13 cellular contexts compared by ENCODE assay signal in the genomic region with DNA sequence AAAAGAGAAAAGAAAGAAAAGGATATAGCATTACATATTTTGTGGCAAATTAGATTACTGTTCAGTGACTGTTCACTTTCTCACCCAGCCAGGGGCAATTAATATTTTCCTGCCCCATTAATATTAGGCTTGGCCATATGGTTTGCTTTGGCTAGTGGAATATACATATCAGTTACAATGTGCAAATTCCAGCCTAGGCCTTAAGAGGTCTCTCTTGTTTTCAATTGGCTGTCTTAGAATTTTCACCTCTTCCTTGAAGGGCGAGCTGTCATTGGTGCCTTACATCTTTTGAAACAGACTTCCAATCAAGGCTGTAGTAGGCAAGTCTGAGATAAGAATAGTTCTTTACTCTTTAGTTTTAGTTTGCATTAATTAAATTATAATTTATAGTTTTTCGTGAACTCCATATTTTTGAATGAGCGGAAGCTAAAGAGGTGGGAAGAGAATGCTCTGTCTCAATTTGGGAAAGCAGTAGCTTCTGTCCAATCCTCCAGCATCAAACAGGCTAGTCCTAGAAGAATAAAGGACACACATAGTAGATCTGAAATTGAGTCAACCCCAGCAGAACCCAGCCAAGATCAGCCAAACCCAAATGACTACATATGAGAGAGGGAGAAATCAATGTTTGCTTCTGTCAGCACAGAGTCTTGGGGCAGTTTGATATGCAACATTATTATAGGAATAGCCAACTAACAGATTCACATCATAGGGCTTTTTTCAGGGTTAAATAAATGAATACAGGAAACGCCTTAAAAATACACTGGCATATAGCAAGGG.
"Had no signal": no experiment of that assay in that cellular context is flagged by ENCODE, and none has a peak within 500 bp of the region (broad histone marks: within the 10 kb centered on the region; RNA-seq: fewer than 3 reads in every experiment).

No MANE protein-coding gene starts in this region.

- DNase-seq: activated CD4-positive, alpha-beta T cell treated with anti-CD3 and anti-CD28 coated beads, Interleukin-2, amount 10 ng/mL, durations not matched to agents 24 days and 14 days; activated CD4-positive, CD25-positive, alpha-beta regulatory T cell; activated gamma-delta T cell treated with Interleukin-2 at 50 U/mL for 16 hours; amniotic stem cell; central memory CD4-positive, alpha-beta T cell; cortex of kidney; effector CD8-positive, alpha-beta T cell; foreskin fibroblast; left ventricle myocardium superior; nucleus accumbens; posterior cingulate gyrus; retina; thyroid gland had no signal

- H3K9me3 ChIP-seq: thyroid gland had no signal

- H3K36me3 ChIP-seq: thyroid gland had no signal

- H3K4me3 ChIP-seq: thyroid gland had no signal

- H3K27me3 ChIP-seq: thyroid gland had no signal

- H3K27ac ChIP-seq: thyroid gland had no signal
